1 cellular context compared by ENCODE assay signal in the genomic region with DNA sequence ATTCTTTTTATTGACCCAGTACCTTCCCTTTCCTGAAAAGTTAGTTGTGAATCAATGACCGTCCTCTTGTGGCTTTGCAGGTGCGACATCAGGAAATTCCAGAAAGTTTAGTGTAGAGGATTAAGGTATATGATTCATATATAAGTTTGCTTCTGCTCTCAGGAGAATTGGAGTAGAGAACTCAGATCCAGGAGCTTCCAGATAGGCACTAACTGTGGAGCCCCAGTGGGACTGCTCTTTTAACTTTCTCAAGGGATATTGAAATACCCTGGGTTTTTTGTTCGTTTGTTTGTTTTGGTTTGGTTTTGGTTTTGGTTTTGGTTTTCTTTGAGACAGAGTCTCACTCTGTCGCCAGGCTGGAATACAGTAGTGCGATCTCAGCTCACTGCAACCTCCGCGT.
TF ChIP-seq lines count a peak whose summit lies in the region.

No MANE protein-coding gene starts in this region.

TF ChIP-seq in A549, 52 proteins besides CTCF, POLR2A, EP300 and RAD21 (continued from another document):
- TF ChIP-seq, protein P1, sequence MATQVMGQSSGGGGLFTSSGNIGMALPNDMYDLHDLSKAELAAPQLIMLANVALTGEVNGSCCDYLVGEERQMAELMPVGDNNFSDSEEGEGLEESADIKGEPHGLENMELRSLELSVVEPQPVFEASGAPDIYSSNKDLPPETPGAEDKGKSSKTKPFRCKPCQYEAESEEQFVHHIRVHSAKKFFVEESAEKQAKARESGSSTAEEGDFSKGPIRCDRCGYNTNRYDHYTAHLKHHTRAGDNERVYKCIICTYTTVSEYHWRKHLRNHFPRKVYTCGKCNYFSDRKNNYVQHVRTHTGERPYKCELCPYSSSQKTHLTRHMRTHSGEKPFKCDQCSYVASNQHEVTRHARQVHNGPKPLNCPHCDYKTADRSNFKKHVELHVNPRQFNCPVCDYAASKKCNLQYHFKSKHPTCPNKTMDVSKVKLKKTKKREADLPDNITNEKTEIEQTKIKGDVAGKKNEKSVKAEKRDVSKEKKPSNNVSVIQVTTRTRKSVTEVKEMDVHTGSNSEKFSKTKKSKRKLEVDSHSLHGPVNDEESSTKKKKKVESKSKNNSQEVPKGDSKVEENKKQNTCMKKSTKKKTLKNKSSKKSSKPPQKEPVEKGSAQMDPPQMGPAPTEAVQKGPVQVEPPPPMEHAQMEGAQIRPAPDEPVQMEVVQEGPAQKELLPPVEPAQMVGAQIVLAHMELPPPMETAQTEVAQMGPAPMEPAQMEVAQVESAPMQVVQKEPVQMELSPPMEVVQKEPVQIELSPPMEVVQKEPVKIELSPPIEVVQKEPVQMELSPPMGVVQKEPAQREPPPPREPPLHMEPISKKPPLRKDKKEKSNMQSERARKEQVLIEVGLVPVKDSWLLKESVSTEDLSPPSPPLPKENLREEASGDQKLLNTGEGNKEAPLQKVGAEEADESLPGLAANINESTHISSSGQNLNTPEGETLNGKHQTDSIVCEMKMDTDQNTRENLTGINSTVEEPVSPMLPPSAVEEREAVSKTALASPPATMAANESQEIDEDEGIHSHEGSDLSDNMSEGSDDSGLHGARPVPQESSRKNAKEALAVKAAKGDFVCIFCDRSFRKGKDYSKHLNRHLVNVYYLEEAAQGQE (IDR thresholded peaks at IDR 0.05): no peak
- TF ChIP-seq SMC3 (IDR thresholded peaks at IDR 0.05) (no peak), TP53 (CRISPR knock-in tag; IDR thresholded peaks at IDR 0.05) (no peak), GATA3 (IDR thresholded peaks at IDR 0.05; ENCODE audit: borderline replicate concordance) (no peak)
- TF ChIP-seq, protein P2, sequence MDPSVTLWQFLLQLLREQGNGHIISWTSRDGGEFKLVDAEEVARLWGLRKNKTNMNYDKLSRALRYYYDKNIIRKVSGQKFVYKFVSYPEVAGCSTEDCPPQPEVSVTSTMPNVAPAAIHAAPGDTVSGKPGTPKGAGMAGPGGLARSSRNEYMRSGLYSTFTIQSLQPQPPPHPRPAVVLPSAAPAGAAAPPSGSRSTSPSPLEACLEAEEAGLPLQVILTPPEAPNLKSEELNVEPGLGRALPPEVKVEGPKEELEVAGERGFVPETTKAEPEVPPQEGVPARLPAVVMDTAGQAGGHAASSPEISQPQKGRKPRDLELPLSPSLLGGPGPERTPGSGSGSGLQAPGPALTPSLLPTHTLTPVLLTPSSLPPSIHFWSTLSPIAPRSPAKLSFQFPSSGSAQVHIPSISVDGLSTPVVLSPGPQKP (IDR thresholded peaks at IDR 0.05; ENCODE audit: low read depth, low read length): no peak
